Comparison of ENCODE assay signal across 13 cellular contexts in the genomic region with DNA sequence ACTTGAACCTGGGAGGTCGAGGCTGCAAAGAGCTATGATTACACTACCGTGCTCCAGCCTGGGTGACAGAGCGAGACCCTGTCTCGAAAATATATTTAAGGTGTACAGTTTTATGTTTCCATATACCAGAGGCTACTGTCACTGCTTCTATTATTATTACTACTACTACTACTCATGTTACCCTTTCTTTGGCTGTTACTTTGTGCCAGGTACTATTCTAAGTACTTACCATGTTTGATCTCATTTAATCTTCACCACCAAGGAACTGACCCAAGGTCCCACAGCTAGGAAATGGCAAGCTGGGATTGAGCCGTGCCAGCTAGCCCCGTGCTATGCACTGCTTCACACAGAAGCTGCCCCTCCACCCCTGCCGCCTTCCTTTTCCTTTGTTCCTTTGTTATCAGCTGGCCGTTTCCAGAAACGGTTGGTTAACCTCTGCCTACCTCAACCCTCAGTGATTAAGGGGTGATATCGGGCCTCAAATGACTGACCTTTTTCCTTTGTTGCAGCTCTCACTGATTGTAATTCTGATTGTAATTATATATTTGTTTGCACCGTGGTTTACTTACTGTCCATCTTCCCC.
DNase-seq lines count a peak whose midpoint lies in the region; ATAC-seq, FAIRE-seq and TF ChIP-seq lines count a peak whose summit lies in the region.
"Had no signal": no experiment of that assay in that cellular context is flagged by ENCODE, and none has a peak within 500 bp of the region (broad histone marks: within the 10 kb centered on the region; RNA-seq: fewer than 3 reads in every experiment).

No MANE protein-coding gene starts in this region.

- TF ChIP-seq CTCF in endothelial cell of umbilical vein (IDR thresholded peaks at IDR 0.05; ENCODE audit: extremely low read depth in 1 of 2, insufficient read depth in 1 of 2, low read depth in 1 of 2, low read length in 2 of 2), result no peak

- no peak overlapping the region for H3K4me3 ChIP-seq in CD4-positive, CD25-positive, alpha-beta regulatory T cell (ENCODE audit: low read depth, low read length)
- H3K4me3 ChIP-seq in endothelial cell of umbilical vein (replicated peaks in 1 of 3; ENCODE audit: insufficient read depth in 1 of 3, low read depth in 1 of 3, low read length in 3 of 3) (no peak overlapping the region), neuron (ENCODE audit: low read length) (no peak overlapping the region)

- no TSS peak for BruUV-seq in endothelial cell of umbilical vein (replicated peaks; lab: Mats Ljungman, UMichigan)

- H3K27ac Mint-ChIP-seq in CD4-positive, CD25-positive, alpha-beta regulatory T cell, result peak overlapping the region; percentile 69 to 96 (median 93)

- peak overlapping the region; percentile 7 for H3K4me2 ChIP-seq in endothelial cell of umbilical vein (ENCODE audit: insufficient read depth, low read length)

- no peaks in the 10 kb centered on the region for H3K27me3 Mint-ChIP-seq in CD4-positive, CD25-positive, alpha-beta regulatory T cell

- peaks cover 25% of the 10 kb centered on the region for H3K36me3 Mint-ChIP-seq in CD4-positive, CD25-positive, alpha-beta regulatory T cell

- intact Hi-C loops in endothelial cell of umbilical vein (cut with micrococcal nuclease), result loop anchor here (1.0 to 10.0 kb wide), 2 partner anchors 30 to 97 kb away; no protein-coding TSS in a partner anchor

- H3K4me1 Mint-ChIP-seq in CD4-positive, CD25-positive, alpha-beta regulatory T cell, result peaks cover 17 to 82% (median 54%) of the 10 kb centered on the region in 4 donors

- no peak overlapping the region for H3K27ac ChIP-seq in CD4-positive, CD25-positive, alpha-beta regulatory T cell (ENCODE audit: insufficient read depth, low read length, poor library complexity, severe bottlenecking)
- peak overlapping the region; percentile 71 for H3K27ac ChIP-seq in endothelial cell of umbilical vein (ENCODE audit: insufficient read depth, low read depth, low read length)

- CTCF ChIA-PET in endothelial cell of umbilical vein (lab: Charles Lee), result interaction anchor here (1.0 to 4.7 kb wide), 7 partner anchors 30 to 309 kb away, joined by 3 to 37 read pairs (median 3); a partner anchor contains a TSS

- no peaks in the 10 kb centered on the region for H3K27me3 ChIP-seq in CD4-positive, CD25-positive, alpha-beta regulatory T cell (ENCODE audit: control insufficient read depth, insufficient read depth, low read length)
- H3K27me3 ChIP-seq in endothelial cell of umbilical vein (ENCODE audit: control insufficient read depth in 2 of 2, insufficient read depth in 2 of 2, low read length in 2 of 2) (no peaks in the 10 kb centered on the region), neuron (ENCODE audit: insufficient read depth, low read length) (no peaks in the 10 kb centered on the region)

- peak overlapping the region; percentile 16 for H3K9ac ChIP-seq in endothelial cell of umbilical vein (replicated peaks; ENCODE audit: extremely low read depth, insufficient read depth, low read length)

- ATAC-seq in CD4-positive, CD25-positive, alpha-beta regulatory T cell (ENCODE audit: low read depth in 2 of 2), result no peak
- ATAC-seq in HG02759 (IDR thresholded peaks at IDR 0.05; ENCODE audit: unreplicated experiment) (no peak), HG03196 (IDR thresholded peaks at IDR 0.05; ENCODE audit: unreplicated experiment) (no peak)

- in situ Hi-C loops in ACHN (cut with HindIII; ENCODE audit: low pct_ligation_motif_present, low pct_unique_long_range_greater_than_20kb, low sequenced_read_pairs), result no loop called here

- peaks cover 35% of the 10 kb centered on the region for H3K4me1 ChIP-seq in CD4-positive, CD25-positive, alpha-beta regulatory T cell (ENCODE audit: control insufficient read depth, insufficient read depth, low read length, poor library complexity, severe bottlenecking)
- peaks cover 37% of the 10 kb centered on the region for H3K4me1 ChIP-seq in endothelial cell of umbilical vein (ENCODE audit: control insufficient read depth, extremely low read depth, insufficient read depth, low read length)
- peaks cover 12% of the 10 kb centered on the region for H3K4me1 ChIP-seq in neuron (ENCODE audit: insufficient read depth, low read length)

- peaks cover 17% of the 10 kb centered on the region for H3K36me3 ChIP-seq in CD4-positive, CD25-positive, alpha-beta regulatory T cell (ENCODE audit: control insufficient read depth, insufficient read depth, low read length)
- H3K36me3 ChIP-seq in endothelial cell of umbilical vein (ENCODE audit: control insufficient read depth in 2 of 2, extremely low read depth in 1 of 2, insufficient read depth in 2 of 2, low read length in 2 of 2) (peaks cover under 1 to 4% of the 10 kb centered on the region in 2 experiments), neuron (ENCODE audit: insufficient read depth, low read length) (no peaks in the 10 kb centered on the region)

- dilution Hi-C loops in endothelial cell of umbilical vein (cut with MboI; ENCODE audit: extremely low pct_ligation_motif_present, low sequenced_read_pairs), result no loop called here

- peaks cover 42% of the 10 kb centered on the region for H3K79me2 ChIP-seq in endothelial cell of umbilical vein (ENCODE audit: control insufficient read depth, insufficient read depth, low read length)

- no peaks in the 10 kb centered on the region for H3K9me1 ChIP-seq in endothelial cell of umbilical vein (replicated peaks; ENCODE audit: control insufficient read depth, extremely low read depth, insufficient read depth, low read length)

- no peaks in the 10 kb centered on the region for H3K9me3 Mint-ChIP-seq in CD4-positive, CD25-positive, alpha-beta regulatory T cell

- H2AFZ ChIP-seq in endothelial cell of umbilical vein (ENCODE audit: low read depth, low read length) (no peak overlapping the region), neuron (ENCODE audit: low read depth, low read length) (peak overlapping the region; percentile 48)

- H3K4me3 Mint-ChIP-seq in CD4-positive, CD25-positive, alpha-beta regulatory T cell, result no peak overlapping the region

- peak; percentile 81 for FAIRE-seq in endothelial cell of umbilical vein (lab: Jason Lieb, UNC)
- FAIRE-seq: H1 had no signal

- no peaks in the 10 kb centered on the region for H4K20me1 ChIP-seq in endothelial cell of umbilical vein (replicated peaks; ENCODE audit: control insufficient read depth, extremely low read depth, insufficient read depth, low read length)

- no peak for DNase-seq in CD4-positive, CD25-positive, alpha-beta regulatory T cell
- DNase-seq in NCI-H146 (lab: John Stamatoyannopoulos, UW) (peak; percentile 48), endothelial cell of umbilical vein (ENCODE audit: low read depth, low spot score) (peak; percentile 77), ACHN (no peak), Ammon's horn (ENCODE audit: low spot score) (no peak)
- DNase-seq: anterior cingulate cortex, COR-L47, hypothalamus, NCI-H1694 treated with DMSO at 0.1 percent for 48 hours had no signal

- POLR2A ChIA-PET in endothelial cell of umbilical vein (lab: Charles Lee), result interaction anchor here (0.5 to 1.5 kb wide), 4 partner anchors 9 to 30 kb away, joined by 3 to 6 read pairs (median 4); no protein-coding TSS in a partner anchor

- no peaks in the 10 kb centered on the region for H3K9me3 ChIP-seq in CD4-positive, CD25-positive, alpha-beta regulatory T cell (ENCODE audit: control insufficient read depth in 2 of 2, low read length in 2 of 2)
- no peaks in the 10 kb centered on the region for H3K9me3 ChIP-seq in endothelial cell of umbilical vein (replicated peaks; ENCODE audit: control insufficient read depth, insufficient read depth, low read length)
- no peaks in the 10 kb centered on the region for H3K9me3 ChIP-seq in neuron (ENCODE audit: low read length)

- TF ChIP-seq POLR2A in endothelial cell of umbilical vein (IDR thresholded peaks at IDR 0.05; ENCODE audit: low read depth, low read length), result no peak

TF ChIP-seq in endothelial cell of umbilical vein, 7 proteins besides CTCF, POLR2A, EP300 and RAD21:
- TF ChIP-seq MYC (IDR thresholded peaks at IDR 0.05; ENCODE audit: low read depth, low read length) (no peak), GATA2 (IDR thresholded peaks at IDR 0.05; ENCODE audit: insufficient read depth, insufficient read length, low read depth, low read length) (peak; percentile 80), EZH2 (IDR thresholded peaks at IDR 0.05; ENCODE audit: borderline replicate concordance, low read depth, low read length, severe bottlenecking) (no peak), JUN (IDR thresholded peaks at IDR 0.05; ENCODE audit: borderline replicate concordance, insufficient read depth, insufficient read length, low read depth) (no peak), FOS (IDR thresholded peaks at IDR 0.05; ENCODE audit: borderline replicate concordance, insufficient read depth, low read length) (no peak), POLR2AphosphoS5 (IDR thresholded peaks at IDR 0.05; ENCODE audit: insufficient read depth, low read depth, low read length) (peak; percentile 49)
- TF ChIP-seq, protein P1, sequence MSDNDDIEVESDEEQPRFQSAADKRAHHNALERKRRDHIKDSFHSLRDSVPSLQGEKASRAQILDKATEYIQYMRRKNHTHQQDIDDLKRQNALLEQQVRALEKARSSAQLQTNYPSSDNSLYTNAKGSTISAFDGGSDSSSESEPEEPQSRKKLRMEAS (IDR thresholded peaks at IDR 0.05; ENCODE audit: insufficient read depth, insufficient read length), result no peak
TF ChIP-seq in endothelial cell of umbilical vein: peak in this region for 2.

Comparison
In these comparisons a context has a peak if more than half of its experiments do, and no peak if none do; other contexts are left out.
1. DNase-seq: peak in NCI-H146 (single experiment) and endothelial cell of umbilical vein (single experiment); none in CD4-positive, CD25-positive, alpha-beta regulatory T cell (0 of 3), ACHN (single experiment) and Ammon's horn (single experiment).